ENCODE assay signal across 1 cellular context in the genomic region with DNA sequence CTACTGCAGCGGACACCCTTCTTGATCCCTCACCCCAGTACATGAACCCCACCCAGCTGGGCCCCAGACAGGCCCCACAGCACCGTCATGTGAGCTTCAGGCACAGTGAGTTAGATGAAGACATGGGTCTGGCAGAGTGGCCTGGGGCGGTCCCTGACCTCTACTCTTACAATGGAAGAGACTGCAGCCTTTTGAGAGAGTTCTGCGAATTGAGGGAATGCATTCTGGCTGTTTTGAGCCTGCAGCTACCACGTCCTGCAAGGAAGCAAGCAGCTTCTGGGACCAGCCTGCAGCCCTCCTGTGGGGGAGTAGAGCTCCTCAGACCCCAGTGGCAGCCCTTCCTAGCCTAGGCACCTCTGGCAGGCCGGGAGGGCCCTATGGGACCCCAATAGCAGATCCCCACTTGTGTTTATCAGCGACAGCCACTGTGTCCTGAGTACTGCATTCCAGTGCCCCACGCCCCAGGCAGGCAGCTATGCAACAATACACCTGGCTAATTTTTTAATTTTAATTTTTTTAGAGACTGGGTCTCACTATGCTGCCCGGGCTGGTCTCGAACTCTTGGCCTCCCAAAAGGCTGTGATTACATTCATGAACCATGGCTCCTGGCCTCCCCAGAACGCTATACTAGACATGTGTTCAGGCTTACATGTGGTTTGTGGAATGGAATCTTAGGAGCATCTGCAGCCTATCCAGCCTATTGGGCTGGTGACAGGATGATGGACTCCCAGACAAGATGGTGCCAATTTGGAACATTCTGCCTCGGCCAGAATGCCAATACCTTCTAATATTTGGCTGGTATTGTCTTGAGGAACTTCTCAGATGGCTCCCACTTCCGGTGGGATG.
TF ChIP-seq lines count a peak whose summit lies in the region.

No MANE protein-coding gene starts in this region.

TF ChIP-seq in GM23338, 12 proteins besides CTCF, POLR2A, EP300 and RAD21 (continued from another document):
- TF ChIP-seq, protein P1, sequence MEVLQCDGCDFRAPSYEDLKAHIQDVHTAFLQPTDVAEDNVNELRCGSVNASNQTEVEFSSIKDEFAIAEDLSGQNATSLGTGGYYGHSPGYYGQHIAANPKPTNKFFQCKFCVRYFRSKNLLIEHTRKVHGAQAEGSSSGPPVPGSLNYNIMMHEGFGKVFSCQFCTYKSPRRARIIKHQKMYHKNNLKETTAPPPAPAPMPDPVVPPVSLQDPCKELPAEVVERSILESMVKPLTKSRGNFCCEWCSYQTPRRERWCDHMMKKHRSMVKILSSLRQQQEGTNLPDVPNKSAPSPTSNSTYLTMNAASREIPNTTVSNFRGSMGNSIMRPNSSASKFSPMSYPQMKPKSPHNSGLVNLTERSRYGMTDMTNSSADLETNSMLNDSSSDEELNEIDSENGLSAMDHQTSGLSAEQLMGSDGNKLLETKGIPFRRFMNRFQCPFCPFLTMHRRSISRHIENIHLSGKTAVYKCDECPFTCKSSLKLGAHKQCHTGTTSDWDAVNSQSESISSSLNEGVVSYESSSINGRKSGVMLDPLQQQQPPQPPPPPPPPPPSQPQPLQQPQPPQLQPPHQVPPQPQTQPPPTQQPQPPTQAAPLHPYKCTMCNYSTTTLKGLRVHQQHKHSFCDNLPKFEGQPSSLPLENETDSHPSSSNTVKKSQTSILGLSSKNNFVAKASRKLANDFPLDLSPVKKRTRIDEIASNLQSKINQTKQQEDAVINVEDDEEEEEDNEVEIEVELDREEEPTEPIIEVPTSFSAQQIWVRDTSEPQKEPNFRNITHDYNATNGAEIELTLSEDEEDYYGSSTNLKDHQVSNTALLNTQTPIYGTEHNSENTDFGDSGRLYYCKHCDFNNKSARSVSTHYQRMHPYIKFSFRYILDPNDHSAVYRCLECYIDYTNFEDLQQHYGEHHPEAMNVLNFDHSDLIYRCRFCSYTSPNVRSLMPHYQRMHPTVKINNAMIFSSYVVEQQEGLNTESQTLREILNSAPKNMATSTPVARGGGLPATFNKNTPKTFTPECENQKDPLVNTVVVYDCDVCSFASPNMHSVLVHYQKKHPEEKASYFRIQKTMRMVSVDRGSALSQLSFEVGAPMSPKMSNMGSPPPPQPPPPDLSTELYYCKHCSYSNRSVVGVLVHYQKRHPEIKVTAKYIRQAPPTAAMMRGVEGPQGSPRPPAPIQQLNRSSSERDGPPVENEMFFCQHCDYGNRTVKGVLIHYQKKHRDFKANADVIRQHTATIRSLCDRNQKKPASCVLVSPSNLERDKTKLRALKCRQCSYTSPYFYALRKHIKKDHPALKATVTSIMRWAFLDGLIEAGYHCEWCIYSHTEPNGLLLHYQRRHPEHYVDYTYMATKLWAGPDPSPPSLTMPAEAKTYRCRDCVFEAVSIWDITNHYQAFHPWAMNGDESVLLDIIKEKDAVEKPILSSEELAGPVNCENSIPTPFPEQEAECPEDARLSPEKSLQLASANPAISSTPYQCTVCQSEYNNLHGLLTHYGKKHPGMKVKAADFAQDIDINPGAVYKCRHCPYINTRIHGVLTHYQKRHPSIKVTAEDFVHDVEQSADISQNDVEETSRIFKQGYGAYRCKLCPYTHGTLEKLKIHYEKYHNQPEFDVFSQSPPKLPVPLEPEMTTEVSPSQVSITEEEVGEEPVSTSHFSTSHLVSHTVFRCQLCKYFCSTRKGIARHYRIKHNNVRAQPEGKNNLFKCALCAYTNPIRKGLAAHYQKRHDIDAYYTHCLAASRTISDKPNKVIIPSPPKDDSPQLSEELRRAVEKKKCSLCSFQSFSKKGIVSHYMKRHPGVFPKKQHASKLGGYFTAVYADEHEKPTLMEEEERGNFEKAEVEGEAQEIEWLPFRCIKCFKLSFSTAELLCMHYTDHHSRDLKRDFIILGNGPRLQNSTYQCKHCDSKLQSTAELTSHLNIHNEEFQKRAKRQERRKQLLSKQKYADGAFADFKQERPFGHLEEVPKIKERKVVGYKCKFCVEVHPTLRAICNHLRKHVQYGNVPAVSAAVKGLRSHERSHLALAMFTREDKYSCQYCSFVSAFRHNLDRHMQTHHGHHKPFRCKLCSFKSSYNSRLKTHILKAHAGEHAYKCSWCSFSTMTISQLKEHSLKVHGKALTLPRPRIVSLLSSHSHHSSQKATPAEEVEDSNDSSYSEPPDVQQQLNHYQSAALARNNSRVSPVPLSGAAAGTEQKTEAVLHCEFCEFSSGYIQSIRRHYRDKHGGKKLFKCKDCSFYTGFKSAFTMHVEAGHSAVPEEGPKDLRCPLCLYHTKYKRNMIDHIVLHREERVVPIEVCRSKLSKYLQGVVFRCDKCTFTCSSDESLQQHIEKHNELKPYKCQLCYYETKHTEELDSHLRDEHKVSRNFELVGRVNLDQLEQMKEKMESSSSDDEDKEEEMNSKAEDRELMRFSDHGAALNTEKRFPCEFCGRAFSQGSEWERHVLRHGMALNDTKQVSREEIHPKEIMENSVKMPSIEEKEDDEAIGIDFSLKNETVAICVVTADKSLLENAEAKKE (CRISPR knock-in tag; IDR thresholded peaks at IDR 0.05), result no peak
TF ChIP-seq in GM23338: peak in this region for 0.
